Comparison of ENCODE assay signal across 16 cellular contexts in genomic region chrX:153820601-153821000, GRCh38. TPM values are rescaled to one million over a fixed set of nuclear protein-coding genes. Genes with fewer than 3 reads are reported as not detected.
A peak's percentile ranks its signal among the peaks of the same experiment; 100 is the strongest.
DNase-seq lines count a peak whose midpoint lies in the region; ATAC-seq and TF ChIP-seq lines count a peak whose summit lies in the region.
"Had no signal": no experiment of that assay in that cellular context is flagged by ENCODE, and none has a peak within 500 bp of the region (broad histone marks: within the 10 kb centered on the region; RNA-seq: fewer than 3 reads in every experiment).

No MANE protein-coding gene starts in this region.

- POLR2A ChIA-PET in CD8-positive, alpha-beta T cell (lab: Charles Lee): no interaction called here

- no peaks in the 10 kb centered on the region for H3K27me3 Mint-ChIP-seq in CD8-positive, alpha-beta T cell (ENCODE audit: low read depth)
- peaks cover 13% of the 10 kb centered on the region for H3K27me3 Mint-ChIP-seq in GM23338 (ENCODE audit: insufficient read depth, low read depth, poor library complexity)
- peaks cover 20 to 29% (median 24%) of the 10 kb centered on the region in 3 donors for H3K27me3 Mint-ChIP-seq in immature natural killer cell (ENCODE audit: low read depth in 3 of 3)
- H3K27me3 Mint-ChIP-seq: activated CD4-positive, alpha-beta memory T cell treated with anti-CD3 and anti-CD28 coated beads for 36 hours had no signal

- no peaks in the 10 kb centered on the region for H3K9me3 Mint-ChIP-seq in CD8-positive, alpha-beta T cell
- H3K9me3 Mint-ChIP-seq in GM23338 (no peaks in the 10 kb centered on the region), immature natural killer cell (no peaks in the 10 kb centered on the region)
- H3K9me3 Mint-ChIP-seq: activated B cell treated with CpG ODN at 0.5 μM for 24 hours; activated CD4-positive, alpha-beta memory T cell treated with anti-CD3 and anti-CD28 coated beads for 36 hours; dendritic cell treated with granulocyte-macrophage colony-stimulating factor and Interleukin-4, amounts not matched to agents 40 ng/mL and 50 ng/mL, for 4 days had no signal

- CTCF ChIA-PET in CD8-positive, alpha-beta T cell (lab: Charles Lee): no interaction called here

- intact Hi-C loops in CD8-positive, alpha-beta T cell (cut with DNase I, micrococcal nuclease): loop anchor here in 1 of 2 experiments (2.0 kb wide), 1 partner anchor 78 kb away; no protein-coding TSS in a partner anchor

- H3K27me3 ChIP-seq in CD8-positive, alpha-beta T cell (ENCODE audit: insufficient read depth, low read length): no peaks in the 10 kb centered on the region
- H3K27me3 ChIP-seq in GM23338 (ENCODE audit: insufficient read depth): no peaks in the 10 kb centered on the region
- H3K27me3 ChIP-seq: transverse colon had no signal

- no peak for ATAC-seq in CD8-positive, alpha-beta T cell
- ATAC-seq in GM23338 (no peak), GM18861 (IDR thresholded peaks at IDR 0.05; ENCODE audit: unreplicated experiment) (no peak)

- no peak overlapping the region for H3K4me3 ChIP-seq in CD8-positive, alpha-beta T cell (ENCODE audit: low read depth, low read length)
- H3K4me3 ChIP-seq in GM23338: no peak overlapping the region
- H3K4me3 ChIP-seq: stomach, transverse colon had no signal

- peaks cover 95% of the 10 kb centered on the region for H3K79me2 ChIP-seq in GM23338 (replicated peaks; ENCODE audit: insufficient read depth)

- H3K27ac Mint-ChIP-seq in CD8-positive, alpha-beta T cell: no peak overlapping the region
- H3K27ac Mint-ChIP-seq in GM23338 (0 out of 2 replicates have a peak overlapping the region, but pooled peaks have one; percentile 59), immature natural killer cell (peak overlapping the region; percentile 89 to 94 (median 92))
- H3K27ac Mint-ChIP-seq: activated B cell treated with CpG ODN at 0.5 μM for 24 hours; activated CD4-positive, alpha-beta memory T cell treated with anti-CD3 and anti-CD28 coated beads for 36 hours; dendritic cell treated with granulocyte-macrophage colony-stimulating factor and Interleukin-4, amounts not matched to agents 40 ng/mL and 50 ng/mL, for 4 days had no signal

- DNase-seq in CD8-positive, alpha-beta T cell: no peak
- DNase-seq in GM23338 (ENCODE audit: low spot score) (no peak), NCI-H69 (lab: John Stamatoyannopoulos, UW) (peak; percentile 62), immature natural killer cell (no peak), ACHN (no peak), NCI-H1436 treated with DMSO at 0.1 percent for 48 hours (lab: John Stamatoyannopoulos, UW) (no peak)
- DNase-seq: activated B cell treated with CpG ODN at 0.5 μM for 24 hours; activated CD4-positive, alpha-beta memory T cell treated with anti-CD3 and anti-CD28 coated beads for 36 hours; GDM1; NCI-H187 treated with DMSO at 0.1 percent for 48 hours; OCI-M1; stomach; transverse colon had no signal

- peak overlapping the region; percentile 26; the same call in 1 of the 2 replicates for H3K4me2 ChIP-seq in GM23338

- H3F3A ChIP-seq in GM23338 (replicated peaks; ENCODE audit: low read depth): 0 out of 2 replicates have a peak, but pooled peaks cover 2% of the 10 kb centered on the region

- H3K4me1 Mint-ChIP-seq in CD8-positive, alpha-beta T cell (ENCODE audit: low read depth): peaks cover 47% of the 10 kb centered on the region
- H3K4me1 Mint-ChIP-seq in GM23338 (peaks cover 53% of the 10 kb centered on the region), immature natural killer cell (peaks cover 73 to 82% of the 10 kb centered on the region in 2 donors)

- in situ Hi-C loops in ACHN (cut with HindIII; ENCODE audit: low pct_ligation_motif_present, low pct_unique_long_range_greater_than_20kb, low sequenced_read_pairs): no loop called here

- no peak for TF ChIP-seq CTCF in CD8-positive, alpha-beta T cell (IDR thresholded peaks at IDR 0.05)
- TF ChIP-seq CTCF in GM23338 (conservative IDR thresholded peaks at IDR 0.05; ENCODE audit: low read depth in 2 of 2): no peak

- peak overlapping the region; percentile 35 for H3K4me3 Mint-ChIP-seq in CD8-positive, alpha-beta T cell
- H3K4me3 Mint-ChIP-seq in GM23338: no peak overlapping the region
- H3K4me3 Mint-ChIP-seq in immature natural killer cell: peak overlapping the region; percentile 64 to 84 (median 77)
- H3K4me3 Mint-ChIP-seq: activated B cell treated with CpG ODN at 0.5 μM for 24 hours; activated CD4-positive, alpha-beta memory T cell treated with anti-CD3 and anti-CD28 coated beads for 36 hours; dendritic cell treated with granulocyte-macrophage colony-stimulating factor and Interleukin-4, amounts not matched to agents 40 ng/mL and 50 ng/mL, for 4 days had no signal

- no peak overlapping the region for H2AFZ ChIP-seq in GM23338

- no peaks in the 10 kb centered on the region for H3K9me2 ChIP-seq in GM23338 (ENCODE audit: insufficient read depth)

- H3K9me3 ChIP-seq in CD8-positive, alpha-beta T cell (ENCODE audit: low read length): no peaks in the 10 kb centered on the region
- H3K9me3 ChIP-seq: transverse colon had no signal

- peaks cover 13% of the 10 kb centered on the region for H4K20me1 ChIP-seq in GM23338 (replicated peaks; ENCODE audit: insufficient read depth)

- H3K36me3 ChIP-seq in CD8-positive, alpha-beta T cell (ENCODE audit: insufficient read depth, low read length): no peaks in the 10 kb centered on the region
- no peaks in the 10 kb centered on the region for H3K36me3 ChIP-seq in GM23338 (ENCODE audit: insufficient read depth)
- H3K36me3 ChIP-seq: stomach, transverse colon had no signal

- no peaks in the 10 kb centered on the region for H3K36me3 Mint-ChIP-seq in CD8-positive, alpha-beta T cell
- peaks cover 21% of the 10 kb centered on the region; the same call in 2 of the 3 replicates for H3K36me3 Mint-ChIP-seq in GM23338 (ENCODE audit: low read depth)
- H3K36me3 Mint-ChIP-seq in immature natural killer cell: no peaks in the 10 kb centered on the region
- H3K36me3 Mint-ChIP-seq: activated CD4-positive, alpha-beta memory T cell treated with anti-CD3 and anti-CD28 coated beads for 36 hours had no signal

- no peak overlapping the region for H3K27ac ChIP-seq in CD8-positive, alpha-beta T cell (ENCODE audit: low read depth, low read length)
- 0 out of 2 replicates have a peak overlapping the region, but pooled peaks have one; percentile 32 for H3K27ac ChIP-seq in GM23338 (ENCODE audit: low read depth)
- H3K27ac ChIP-seq: stomach, transverse colon had no signal

- H3K4me1 ChIP-seq in CD8-positive, alpha-beta T cell (ENCODE audit: insufficient read depth, low read length): peaks cover 49% of the 10 kb centered on the region
- H3K4me1 ChIP-seq in GM23338 (ENCODE audit: insufficient read depth): peaks cover 47% of the 10 kb centered on the region

TF ChIP-seq in GM23338, 12 proteins besides CTCF, POLR2A, EP300 and RAD21 (continues in another document):
- TF ChIP-seq NANOG (IDR thresholded peaks at IDR 0.05; ENCODE audit: borderline replicate concordance) (no peak), JUNB (IDR thresholded peaks at IDR 0.05; ENCODE audit: unreplicated experiment) (no peak), ZNF331 (CRISPR knock-in tag; IDR thresholded peaks at IDR 0.05; ENCODE audit: low read depth) (no peak), POLR2AphosphoS5 (IDR thresholded peaks at IDR 0.05; ENCODE audit: low read depth) (no peak), STAT1 (IDR thresholded peaks at IDR 0.05; ENCODE audit: unreplicated experiment) (no peak)

RNA-seq across cellular contexts. Expression of gene PDZD4, which starts 9.7 kb away (rescaled TPM):
- 10 to 100 TPM; 10.9 to 11.9 TPM for total RNA-seq in CD8-positive, alpha-beta T cell
- 194 and 230 TPM in 2 replicates for total RNA-seq in GM23338 (2014; rRNA removed; shearing (Covaris generic))
- polyA plus RNA-seq in GM23338 (2016; fragmentation: Nextera tagmentation; extraction: Ambion mirVana) (30.5 and 34.5 TPM in 2 replicates), immature natural killer cell (10 to 100 TPM in 1 of 3 donors, 1 to 10 TPM in 1, under 1 TPM in 1; 0.93 to 11.4 (median 6.1) TPM)

RNA-seq across cellular contexts. Expression of gene SSR4, which starts 26.1 kb away (rescaled TPM):
- total RNA-seq in CD8-positive, alpha-beta T cell: 100 to 1,000 TPM; 175 TPM
- total RNA-seq in GM23338 (2014; rRNA removed; shearing (Covaris generic)): 107 and 168 TPM in 2 replicates
- 352 and 404 TPM in 2 replicates for polyA plus RNA-seq in GM23338 (2016; fragmentation: Nextera tagmentation; extraction: Ambion mirVana)
- 100 to 1,000 TPM; 535 to 803 (median 726) TPM for polyA plus RNA-seq in immature natural killer cell

RNA-seq across cellular contexts. Expression of gene IDH3G, which starts 26.4 kb away (rescaled TPM):
- 10 to 100 TPM; 55.8 to 56.5 TPM for total RNA-seq in CD8-positive, alpha-beta T cell
- total RNA-seq in GM23338 (2014; rRNA removed; shearing (Covaris generic)): 43.0 and 49.0 TPM in 2 replicates
- 41.4 and 45.5 TPM in 2 replicates for polyA plus RNA-seq in GM23338 (2016; fragmentation: Nextera tagmentation; extraction: Ambion mirVana)
- 100 to 1,000 TPM in 2 of 3 donors, 10 to 100 TPM in 1; 95.6 to 131 (median 118) TPM for polyA plus RNA-seq in immature natural killer cell

RNA-seq across cellular contexts. Expression of gene SRPK3, which starts 39.8 kb away (rescaled TPM):
- total RNA-seq in CD8-positive, alpha-beta T cell: not detected
- total RNA-seq in GM23338 (2014; rRNA removed; shearing (Covaris generic)): 0.23 TPM in 1 of 2 replicates, not detected in the other
- 0.15 and 0.19 TPM in 2 replicates for polyA plus RNA-seq in GM23338 (2016; fragmentation: Nextera tagmentation; extraction: Ambion mirVana)
- polyA plus RNA-seq in immature natural killer cell: not detected
- total RNA-seq: activated B cell treated with CpG ODN at 0.5 μM for 24 hours; activated CD4-positive, alpha-beta memory T cell treated with anti-CD3 and anti-CD28 coated beads for 36 hours had no signal
- polyA plus RNA-seq: liver had no signal

RNA-seq across cellular contexts. Expression of gene PLXNB3, which starts 56.6 kb away (rescaled TPM):
- under 1 TPM; 0.35 to 0.50 TPM for total RNA-seq in CD8-positive, alpha-beta T cell
- 3.2 and 4.1 TPM in 2 replicates for total RNA-seq in GM23338 (2014; rRNA removed; shearing (Covaris generic))
- polyA plus RNA-seq in GM23338 (2016; fragmentation: Nextera tagmentation; extraction: Ambion mirVana) (0.30 and 0.70 TPM in 2 replicates), immature natural killer cell (not detected)
- total RNA-seq: activated B cell treated with CpG ODN at 0.5 μM for 24 hours had no signal

Comparison
In these comparisons a context has a peak if more than half of its experiments do, and no peak if none do; other contexts are left out.
1. RNA of gene PDZD4, which starts 9.7 kb away (total RNA-seq): 194 to 230 TPM in GM23338; 10.9 to 11.9 TPM in CD8-positive, alpha-beta T cell; every median in the first group is over 10 times any median in the second.